Comparison of ENCODE assay signal across 1 cellular context in genomic region chr2:135985018-135985825, GRCh38.
TF ChIP-seq lines count a peak whose summit lies in the region.

TSS of gene DARS1 (minus strand) at chr2:135985626. CDS start at chr2:135985468, 158 bp downstream.

TF ChIP-seq in HepG2, 621 proteins besides CTCF, POLR2A, EP300 and RAD21 (continued from another document and continues in another):
- peak; percentile 45; the same call in 1 of the 2 replicates for TF ChIP-seq MBNL3 (CRISPR knock-in tag; conservative IDR thresholded peaks at IDR 0.05)
- TF ChIP-seq ZNF318 (CRISPR knock-in tag; IDR thresholded peaks at IDR 0.05) = 0 out of 2 replicates have a peak, but pooled peaks have one; percentile 33
- TF ChIP-seq ZIK1 (CRISPR knock-in tag; IDR thresholded peaks at IDR 0.05; ENCODE audit: borderline replicate concordance, low read depth) = peak; percentile 68; the same call in 1 of the 2 replicates
- peak; percentile 96; the same call in 1 of the 2 replicates for TF ChIP-seq ZSCAN30 (CRISPR knock-in tag; IDR thresholded peaks at IDR 0.05)
- peak; percentile 96 for TF ChIP-seq ZBTB42 (CRISPR knock-in tag; IDR thresholded peaks at IDR 0.05)
- TF ChIP-seq ZNF709 (CRISPR knock-in tag; IDR thresholded peaks at IDR 0.05) = peak; percentile 96
- peak; percentile 100 for TF ChIP-seq YEATS4 (CRISPR knock-in tag; IDR thresholded peaks at IDR 0.05; ENCODE audit: borderline replicate concordance)
- peak; percentile 10; the same call in 1 of the 2 replicates for TF ChIP-seq ZNF12 (CRISPR knock-in tag; IDR thresholded peaks at IDR 0.05)
- TF ChIP-seq SOX6 (IDR thresholded peaks at IDR 0.05) = no peak
- TF ChIP-seq SOX6 (CRISPR knock-in tag; IDR thresholded peaks at IDR 0.05) = peak; percentile 64
- no peak for TF ChIP-seq E2F5 (CRISPR knock-in tag; conservative IDR thresholded peaks at IDR 0.05)
- TF ChIP-seq MED8 (CRISPR knock-in tag; IDR thresholded peaks at IDR 0.05; ENCODE audit: insufficient replicate concordance) = peak; percentile 90
- peak; percentile 73; the same call in 1 of the 2 replicates for TF ChIP-seq ZNF329 (CRISPR knock-in tag; IDR thresholded peaks at IDR 0.05; ENCODE audit: low read depth)
- peak; percentile 83; the same call in 1 of the 2 replicates for TF ChIP-seq ETS1 (CRISPR knock-in tag; IDR thresholded peaks at IDR 0.05)
- TF ChIP-seq KLF13 (CRISPR knock-in tag; IDR thresholded peaks at IDR 0.05) = 0 out of 2 replicates have a peak, but pooled peaks have one; percentile 65
- no peak for TF ChIP-seq MBD4 (IDR thresholded peaks at IDR 0.05; ENCODE audit: borderline replicate concordance, low read length)
- TF ChIP-seq ZFP1 (CRISPR knock-in tag; IDR thresholded peaks at IDR 0.05) = no peak; the same call in 1 of the 2 replicates
- peak; percentile 99 for TF ChIP-seq ZNF572 (CRISPR knock-in tag; IDR thresholded peaks at IDR 0.05)
- no peak; the same call in 1 of the 2 replicates for TF ChIP-seq MTERF4 (CRISPR knock-in tag; IDR thresholded peaks at IDR 0.05)
- TF ChIP-seq ZNF761 (CRISPR knock-in tag; conservative IDR thresholded peaks at IDR 0.05) = peak; percentile 69
- TF ChIP-seq SRSF9 (IDR thresholded peaks at IDR 0.05; ENCODE audit: borderline replicate concordance, insufficient read depth, low read depth, low read length, poor library complexity, severe bottlenecking) = no peak
- TF ChIP-seq ZBTB25 (CRISPR knock-in tag; IDR thresholded peaks at IDR 0.05) = peak; percentile 77
- TF ChIP-seq FOXA3 (CRISPR knock-in tag; IDR thresholded peaks at IDR 0.05) = peak; percentile 57; the same call in 1 of the 2 replicates
- TF ChIP-seq EED (CRISPR knock-in tag; IDR thresholded peaks at IDR 0.05) = peak; percentile 72
- peak; percentile 81 for TF ChIP-seq MYPOP (CRISPR knock-in tag; IDR thresholded peaks at IDR 0.05)
- peak; percentile 52 for TF ChIP-seq NR2F6 (IDR thresholded peaks at IDR 0.05)
- peak; percentile 88 for TF ChIP-seq NR2F6 (CRISPR knock-in tag; IDR thresholded peaks at IDR 0.05)
- peak; percentile 49; the same call in 1 of the 2 replicates for TF ChIP-seq NR2F2 (IDR thresholded peaks at IDR 0.05; ENCODE audit: borderline replicate concordance, low read depth)
- peak; percentile 18; the same call in 1 of the 2 replicates for TF ChIP-seq ZBTB33 (CRISPR knock-in tag; IDR thresholded peaks at IDR 0.05)
- 0 out of 2 replicates have a peak, but pooled peaks have one; percentile 9 for TF ChIP-seq ZNF639 (CRISPR knock-in tag; conservative IDR thresholded peaks at IDR 0.05)
- peak; percentile 61; the same call in 1 of the 2 replicates for TF ChIP-seq LCORL (IDR thresholded peaks at IDR 0.05)
- TF ChIP-seq LCORL (CRISPR knock-in tag; IDR thresholded peaks at IDR 0.05) = peak; percentile 72
- TF ChIP-seq FLYWCH1 (CRISPR knock-in tag; IDR thresholded peaks at IDR 0.05) = peak; percentile 80; the same call in 1 of the 2 replicates
- no peak; the same call in 1 of the 2 replicates for TF ChIP-seq CENPBD1 (CRISPR knock-in tag; IDR thresholded peaks at IDR 0.05; ENCODE audit: borderline replicate concordance, low read depth)
- no peak for TF ChIP-seq ZBTB8A (CRISPR knock-in tag; IDR thresholded peaks at IDR 0.05; ENCODE audit: borderline replicate concordance, low read depth)
- peak; percentile 97 for TF ChIP-seq ZNF354B (CRISPR knock-in tag; IDR thresholded peaks at IDR 0.05)
- TF ChIP-seq ATF7-NPFF (CRISPR knock-in tag; IDR thresholded peaks at IDR 0.05; ENCODE audit: low read depth) = peak; percentile 97
- peak; percentile 42 for TF ChIP-seq ATF2 (CRISPR knock-in tag; IDR thresholded peaks at IDR 0.05)
- peak; percentile 80 for TF ChIP-seq POGZ (CRISPR knock-in tag; IDR thresholded peaks at IDR 0.05)
- peak; percentile 93; the same call in 1 of the 2 replicates for TF ChIP-seq ZNF556 (CRISPR knock-in tag; IDR thresholded peaks at IDR 0.05; ENCODE audit: borderline replicate concordance)
- TF ChIP-seq KAT8 (CRISPR knock-in tag; IDR thresholded peaks at IDR 0.05) = peak; percentile 94
- peak; percentile 17 for TF ChIP-seq TBL1XR1 (IDR thresholded peaks at IDR 0.05; ENCODE audit: borderline replicate concordance, low read length, partially characterized antibody)
- no peak; the same call in 1 of the 2 replicates for TF ChIP-seq PAX8 (CRISPR knock-in tag; IDR thresholded peaks at IDR 0.05; ENCODE audit: borderline replicate concordance)
- TF ChIP-seq ZNF432 (CRISPR knock-in tag; IDR thresholded peaks at IDR 0.05; ENCODE audit: borderline replicate concordance) = no peak
- no peak for TF ChIP-seq NCOA5 (CRISPR knock-in tag; IDR thresholded peaks at IDR 0.05)
